ENCODE assay signal across 17 cellular contexts in genomic region chr6:75376347-75377024, GRCh38.
DNase-seq lines count a peak whose midpoint lies in the region; ATAC-seq, FAIRE-seq and TF ChIP-seq lines count a peak whose summit lies in the region.
"Had no signal": no experiment of that assay in that cellular context is flagged by ENCODE, and none has a peak within 500 bp of the region (broad histone marks: within the 10 kb centered on the region; RNA-seq: fewer than 3 reads in every experiment).

No MANE protein-coding gene starts in this region.

- intact Hi-C loops in left ventricle myocardium inferior (cut with micrococcal nuclease): no loop called here
- intact Hi-C loops in cardiac septum (cut with DNase I): no loop called here

- FAIRE-seq in urothelium cell line (lab: Jason Lieb, UNC): no peak
- FAIRE-seq: colon had no signal

- H3K27me3 ChIP-seq in left ventricle myocardium inferior (ENCODE audit: low read depth): no peaks in the 10 kb centered on the region
- H3K27me3 ChIP-seq: esophagus muscularis mucosa, ovary had no signal

- H3K36me3 ChIP-seq in left ventricle myocardium inferior: no peaks in the 10 kb centered on the region
- H3K36me3 ChIP-seq: esophagus muscularis mucosa, ovary had no signal

- ATAC-seq in GM21529 (IDR thresholded peaks at IDR 0.05; ENCODE audit: unreplicated experiment): no peak
- no peak for ATAC-seq in GM18520 (IDR thresholded peaks at IDR 0.05; ENCODE audit: unreplicated experiment)
- ATAC-seq: HCT116 had no signal

- H3K4me3 ChIP-seq in left ventricle myocardium inferior (no peak overlapping the region), fibroblast of the aortic adventitia (ENCODE audit: low read depth, low read length) (no peak overlapping the region)
- H3K4me3 ChIP-seq: esophagus muscularis mucosa, ovary had no signal

- no peak for TF ChIP-seq CTCF in left ventricle myocardium inferior (IDR thresholded peaks at IDR 0.05; ENCODE audit: borderline replicate concordance)
- no peak for TF ChIP-seq CTCF in fibroblast of the aortic adventitia (IDR thresholded peaks at IDR 0.05; ENCODE audit: insufficient read depth, low read length)

- no peaks in the 10 kb centered on the region for H3K9me3 ChIP-seq in left ventricle myocardium inferior (replicated peaks)
- H3K9me3 ChIP-seq: Caco-2, esophagus muscularis mucosa, ovary had no signal

- peaks cover 50% of the 10 kb centered on the region for H3K4me1 ChIP-seq in left ventricle myocardium inferior
- H3K4me1 ChIP-seq: Caco-2 had no signal

- no peak for DNase-seq in left ventricle myocardium inferior
- DNase-seq in cardiac septum (ENCODE audit: low spot score): no peak
- DNase-seq in T1000 (lab: John Stamatoyannopoulos, UW): peak; percentile 4
- peak; percentile 40 for DNase-seq in fibroblast of the aortic adventitia (ENCODE audit: low read depth)
- DNase-seq in urothelium cell line (ENCODE audit: low spot score): peak; percentile 26
- DNase-seq in cerebellar cortex (ENCODE audit: low spot score): no peak
- DNase-seq: activated CD8-positive, alpha-beta memory T cell treated with anti-CD3 and anti-CD28 coated beads, Interleukin-2, amount 50 U/mL, for 4 hours; activated naive CD4-positive, alpha-beta T cell treated with anti-CD3 and anti-CD28 coated beads, Interleukin-2, amount 50 U/mL, for 16 hours; Caco-2; midbrain; MV-4-11; ovary had no signal

- peak overlapping the region; percentile 46 for H3K27ac ChIP-seq in left ventricle myocardium inferior (replicated peaks)
- H3K27ac ChIP-seq: esophagus muscularis mucosa, ovary had no signal

Comparison
In these comparisons a context has a peak if more than half of its experiments do, and no peak if none do; other contexts are left out.
1. DNase-seq: peak in T1000 (single experiment), fibroblast of the aortic adventitia (single experiment) and urothelium cell line (single experiment); none in left ventricle myocardium inferior (single experiment), cardiac septum (single experiment) and cerebellar cortex (single experiment).